Comparison of ENCODE assay signal across 31 cellular contexts in the genomic region with DNA sequence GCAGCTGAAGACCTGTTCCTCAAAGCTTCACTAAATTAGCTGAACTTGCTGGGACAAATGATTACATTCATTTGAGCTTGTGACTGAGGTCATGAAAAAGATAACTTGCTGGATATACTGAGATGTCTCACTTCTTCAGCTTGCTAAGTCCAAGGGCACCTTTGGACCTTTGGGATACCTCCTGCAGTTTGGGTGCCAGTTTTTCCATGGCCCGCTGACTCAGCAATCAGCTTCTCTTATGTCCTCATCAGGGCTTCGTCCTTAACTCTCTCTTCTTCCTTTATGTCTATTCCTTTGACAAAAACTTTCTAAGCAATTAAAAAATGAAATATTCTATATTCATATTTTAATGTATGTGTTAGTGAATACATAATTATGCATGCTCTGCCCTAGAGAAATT. TPM values are rescaled to one million over a fixed set of nuclear protein-coding genes. Genes with fewer than 3 reads are reported as not detected.
"Had no signal": no experiment of that assay in that cellular context is flagged by ENCODE, and none has a peak within 500 bp of the region (broad histone marks: within the 10 kb centered on the region; RNA-seq: fewer than 3 reads in every experiment).

No MANE protein-coding gene starts in this region.

- ATAC-seq: activated CD4-positive, CD25-positive, alpha-beta regulatory T cell treated with anti-CD3 and anti-CD28 coated beads, Interleukin-2, amount 50 U/mL, for 24 hours; activated CD8-positive, alpha-beta T cell treated with anti-CD3 and anti-CD28 coated beads for 36 hours; activated naive CD8-positive, alpha-beta T cell treated with anti-CD3 and anti-CD28 coated beads, Interleukin-2, amount 50 U/mL, for 24 hours; activated T-cell treated with anti-CD3 and anti-CD28 coated beads, Interleukin-2, amount 50 U/mL, for 4 hours; activated T-helper 17 cell treated with anti-CD3 and anti-CD28 coated beads, Interleukin-2, amount 50 U/mL, for 72 hours; body of pancreas; gastroesophageal sphincter had no signal

- H3K9me3 ChIP-seq: adrenal gland, body of pancreas, esophagus squamous epithelium, gastroesophageal sphincter had no signal

- H3K36me3 ChIP-seq: adrenal gland, esophagus squamous epithelium, gastroesophageal sphincter had no signal

- H3K4me1 ChIP-seq: adrenal gland, body of pancreas, esophagus squamous epithelium, gastroesophageal sphincter had no signal

- H3K27ac ChIP-seq: adrenal gland, body of pancreas, epithelial cell of prostate, esophagus squamous epithelium, gastroesophageal sphincter, VCaP had no signal

- DNase-seq: activated B cell treated with CpG ODN at 0.5 μM for 24 hours; activated CD4-positive, alpha-beta T cell treated with anti-CD3 and anti-CD28 coated beads for 48 hours; activated CD4-positive, alpha-beta T cell treated with anti-CD3 and anti-CD28 coated beads, Interleukin-2, amount 50 U/mL, for 1 hour; activated CD4-positive, alpha-beta T cell treated with anti-CD3 and anti-CD28 coated beads, Interleukin-2, amount 50 U/mL, for 48 hours; activated CD8-positive, alpha-beta memory T cell treated with anti-CD3 and anti-CD28 coated beads for 24 hours; activated CD8-positive, alpha-beta T cell treated with anti-CD3 and anti-CD28 coated beads for 36 hours; activated effector memory CD4-positive, alpha-beta T cell treated with anti-CD3 and anti-CD28 coated beads, Interleukin-2, amount 50 U/mL, for 16 hours; activated naive CD4-positive, alpha-beta T cell treated with anti-CD3 and anti-CD28 coated beads for 36 hours; activated naive CD8-positive, alpha-beta T cell treated with anti-CD3 and anti-CD28 coated beads for 36 hours; activated naive CD8-positive, alpha-beta T cell treated with anti-CD3 and anti-CD28 coated beads, Interleukin-2, amount 50 U/mL, for 24 hours; activated T-cell treated with anti-CD3 and anti-CD28 coated beads, Interleukin-2, amount 50 U/mL, for 4 hours; adrenal gland; amygdala; aorta; body of pancreas; caudate nucleus; cortex of kidney; dermis blood vessel endothelial cell; effector CD8-positive, alpha-beta T cell; esophagus squamous epithelium; foreskin melanocyte; head of caudate nucleus; T-helper 2 cell had no signal

- H3K27me3 ChIP-seq: adrenal gland, body of pancreas, esophagus squamous epithelium, gastroesophageal sphincter had no signal

- H3K4me3 ChIP-seq: adrenal gland, body of pancreas, esophagus squamous epithelium, gastroesophageal sphincter had no signal

RNA-seq across cellular contexts. Expression of a gene that starts 45.6 kb away (rescaled TPM):
- total RNA-seq: activated B cell treated with CpG ODN at 0.5 μM for 24 hours; activated CD8-positive, alpha-beta T cell treated with anti-CD3 and anti-CD28 coated beads for 36 hours; activated naive CD4-positive, alpha-beta T cell treated with anti-CD3 and anti-CD28 coated beads for 36 hours; activated naive CD8-positive, alpha-beta T cell treated with anti-CD3 and anti-CD28 coated beads for 36 hours; activated T-cell treated with anti-CD3 and anti-CD28 coated beads, Interleukin-2, amount 50 U/mL, for 4 hours; activated T-helper 17 cell treated with anti-CD3 and anti-CD28 coated beads, Interleukin-2, amount 50 U/mL, for 72 hours; dermis blood vessel endothelial cell; endothelial cell of umbilical vein; glomerular endothelial cell; T-helper 1 cell treated with Interleukin-12 subunit alpha and Interleukin-12 subunit beta and Interleukin-4 antibody, amounts not matched to agents 30 ng/mL and 1 ng/mL, for 36 hours had no signal
